8 cellular contexts compared by ENCODE assay signal in the genomic region with DNA sequence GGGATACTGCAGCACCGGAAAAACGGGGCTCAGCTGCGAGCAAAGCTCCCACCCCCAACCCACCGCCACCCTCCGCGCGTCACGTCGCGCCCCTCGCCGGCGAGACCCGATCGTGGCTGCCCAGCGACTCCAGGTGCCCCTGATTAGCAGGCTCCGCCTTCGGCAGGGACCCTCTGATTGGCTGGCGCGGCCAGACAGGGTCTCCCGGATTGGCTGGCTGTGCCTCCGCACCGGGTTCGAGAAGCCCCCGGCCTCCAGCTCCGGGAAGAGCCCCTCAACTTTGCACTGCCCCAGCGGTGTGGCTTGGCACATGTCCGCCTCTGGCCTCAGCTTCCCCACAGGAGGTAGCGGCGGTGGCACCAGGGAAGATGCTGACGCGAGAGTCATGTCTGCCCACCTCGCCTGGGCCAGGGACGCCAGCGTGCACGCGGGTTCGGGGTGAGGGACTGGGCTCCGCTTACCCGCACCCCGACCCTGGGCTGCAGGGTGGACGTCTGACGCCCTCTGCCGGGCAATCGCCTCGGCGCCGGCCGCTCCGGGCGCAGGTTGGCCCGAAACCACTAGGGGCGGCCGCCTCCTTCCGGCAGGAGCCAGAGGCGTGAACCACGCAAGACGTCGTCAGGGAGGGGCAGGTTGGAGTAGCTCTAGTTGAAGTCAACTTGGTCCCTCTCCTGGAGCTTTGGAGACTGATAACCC. TPM values are rescaled to one million over a fixed set of nuclear protein-coding genes. Genes with fewer than 3 reads are reported as not detected.
A peak's percentile ranks its signal among the peaks of the same experiment; 100 is the strongest.
DNase-seq lines count a peak whose midpoint lies in the region; ATAC-seq and TF ChIP-seq lines count a peak whose summit lies in the region.

No MANE protein-coding gene starts in this region.

- H3K4me3 ChIP-seq in GM12864 (ENCODE audit: low read depth, low read length) (peak overlapping the region; percentile 84), NB4 (ENCODE audit: low read depth, low read length) (peak overlapping the region; percentile 72), rectal smooth muscle tissue (ENCODE audit: low read length) (peak overlapping the region; percentile 51), vagina (peak overlapping the region; percentile 62 to 65)

- no peaks in the 10 kb centered on the region for H3K9me3 ChIP-seq in vagina

- H3K27ac ChIP-seq in rectal smooth muscle tissue (ENCODE audit: low read depth, low read length) (peak overlapping the region; percentile 54), vagina (peak overlapping the region; percentile 100)

- H3K4me1 ChIP-seq in rectal smooth muscle tissue (ENCODE audit: control insufficient read depth, insufficient read depth, low read length) = peaks cover 38% of the 10 kb centered on the region
- H3K4me1 ChIP-seq in vagina = peaks cover 70% of the 10 kb centered on the region

- H3K27me3 ChIP-seq in rectal smooth muscle tissue (ENCODE audit: control insufficient read depth, insufficient read depth, low read length) (no peaks in the 10 kb centered on the region), vagina (no peaks in the 10 kb centered on the region)

- H3K36me3 ChIP-seq in rectal smooth muscle tissue (ENCODE audit: control insufficient read depth, insufficient read depth, low read length) (peaks cover 5% of the 10 kb centered on the region), vagina (peaks cover 0 to 11% of the 10 kb centered on the region in 2 donors)

- peak; percentile 79 for DNase-seq in GM12864 (ENCODE audit: low read depth)
- DNase-seq in NB4 (ENCODE audit: low read depth) = peak; percentile 99
- DNase-seq in T follicular helper cell (ENCODE audit: low read depth) = peak; percentile 89
- DNase-seq in amniotic epithelial cell (ENCODE audit: low read depth) = peak; percentile 83
- DNase-seq in left ventricle myocardium superior = peak; percentile 95
- no peak for DNase-seq in vagina (ENCODE audit: extremely low spot score in 2 of 2)

- TF ChIP-seq CTCF in GM12864 (IDR thresholded peaks at IDR 0.05; ENCODE audit: low read depth, low read length, missing control alignments) (peak; percentile 100), NB4 (IDR thresholded peaks at IDR 0.05; ENCODE audit: low read depth, low read length) (peak; percentile 100), vagina (IDR thresholded peaks at IDR 0.05) (peak; percentile 94 to 100 (median 99))

- TF ChIP-seq POLR2A in NB4 (IDR thresholded peaks at IDR 0.05; ENCODE audit: extremely low read depth, insufficient read length) = peak; percentile 32
- no peak for TF ChIP-seq POLR2A in vagina (IDR thresholded peaks at IDR 0.05)

- intact Hi-C loops in left ventricle myocardium superior (cut with micrococcal nuclease) (loop anchor here (10.0 kb wide), 1 partner anchor 91 kb away; a partner anchor contains a TSS), vagina (cut with DNase I) (loop anchor here (5.0 kb wide), 1 partner anchor 97 kb away; no protein-coding TSS in a partner anchor)

- ATAC-seq in HG02571 (IDR thresholded peaks at IDR 0.05; ENCODE audit: unreplicated experiment) (peak; percentile 43), left ventricle myocardium superior (peak; percentile 62)

- peak overlapping the region; percentile 6 for H3K9ac ChIP-seq in rectal smooth muscle tissue (ENCODE audit: low read length)

RNA-seq across cellular contexts. Expression of a gene that starts 0.5 kb away (rescaled TPM):
- total RNA-seq in left ventricle myocardium superior = 48.3 TPM
- total RNA-seq in vagina = 16.5 TPM

RNA-seq across cellular contexts. Expression of a gene that starts 9.8 kb away (rescaled TPM):
- total RNA-seq in left ventricle myocardium superior (9.0 TPM), vagina (10.6 TPM)

Comparison
In these comparisons a context has a peak if more than half of its experiments do, and no peak if none do; other contexts are left out.
1. DNase-seq: peak in GM12864 (single experiment), NB4 (single experiment), T follicular helper cell (single experiment), amniotic epithelial cell (single experiment) and left ventricle myocardium superior (single experiment); none in vagina (0 of 2).
2. Peak in every context shown above with its lines, with median percentiles within 50 percentile points of each other: H3K4me3 ChIP-seq and CTCF ChIP-seq.